ENCODE assay signal across 9 cellular contexts in genomic region chrX:120302434-120302833, GRCh38. TPM values are rescaled to one million over a fixed set of nuclear protein-coding genes. Genes with fewer than 3 reads are reported as not detected.
DNase-seq lines count a peak whose midpoint lies in the region; ATAC-seq, FAIRE-seq and TF ChIP-seq lines count a peak whose summit lies in the region.
"Had no signal": no experiment of that assay in that cellular context is flagged by ENCODE, and none has a peak within 500 bp of the region (broad histone marks: within the 10 kb centered on the region; RNA-seq: fewer than 3 reads in every experiment).

No MANE protein-coding gene starts in this region.

- TF ChIP-seq CTCF in K562 (IDR thresholded peaks at IDR 0.05 in 2 of 3, conservative IDR thresholded peaks at IDR 0.05 in 1 of 3; ENCODE audit: insufficient read depth in 2 of 3, low read depth in 1 of 3, low read length in 3 of 3) (no peak), testis (IDR thresholded peaks at IDR 0.05) (no peak), gastrocnemius medialis (IDR thresholded peaks at IDR 0.05 in 4 of 5, conservative IDR thresholded peaks at IDR 0.05 in 1 of 5) (no peak)

- no peaks in the 10 kb centered on the region; a peak in 1 of 22 replicates for H4K20me1 ChIP-seq in BLaER1 treated with 17β-estradiol and CSF1 and Interleukin-3, amounts not matched to agents 10 nM and 100 nM
- H4K20me1 ChIP-seq in K562 (replicated peaks; ENCODE audit: control insufficient read depth, insufficient read depth, low read length), result no peaks in the 10 kb centered on the region

- 0 out of 20 replicates have a peak overlapping the region, but pooled peaks of 1 of the 10 experiments have one; percentile 6 for H3K4me3 ChIP-seq in BLaER1 treated with 17β-estradiol and CSF1 and Interleukin-3, amounts not matched to agents 10 nM and 100 nM
- H3K4me3 ChIP-seq in K562 (no peak overlapping the region), testis (no peak overlapping the region), gastrocnemius medialis (no peak overlapping the region)

- peak overlapping the region in 2 of 11 experiments; percentile 5 to 25; a peak in 2 of 22 replicates for H3K9ac ChIP-seq in BLaER1 treated with 17β-estradiol and CSF1 and Interleukin-3, amounts not matched to agents 10 nM and 100 nM
- H3K9ac ChIP-seq in K562 (ENCODE audit: insufficient read depth in 1 of 2, low read depth in 2 of 2, low read length in 2 of 2), result no peak overlapping the region

- no peak for TF ChIP-seq RAD21 in K562 (CRISPR knock-in tag; conservative IDR thresholded peaks at IDR 0.05 in 1 of 2, IDR thresholded peaks at IDR 0.05 in 1 of 2)

- CTCF ChIA-PET in K562 (lab: Yijun Ruan, JAX; ENCODE audit: low intra/inter-chr PET ratio), result no interaction called here

- no peak overlapping the region for H2AFZ ChIP-seq in K562 (ENCODE audit: low read depth, low read length)

- no peak for FAIRE-seq in K562 (lab: Jason Lieb, UNC)

- TF ChIP-seq POLR2A in K562 (conservative IDR thresholded peaks at IDR 0.05) (no peak), testis (IDR thresholded peaks at IDR 0.05) (no peak), gastrocnemius medialis (IDR thresholded peaks at IDR 0.05) (no peak)

- peaks cover 3 to 18% (median 15%) of the 10 kb centered on the region in 11 experiments; a peak in 21 of 22 replicates for H3K27me3 ChIP-seq in BLaER1 treated with 17β-estradiol and CSF1 and Interleukin-3, amounts not matched to agents 10 nM and 100 nM
- H3K27me3 ChIP-seq in K562 (ENCODE audit: control insufficient read depth in 2 of 2, insufficient read depth in 2 of 2, low read length in 2 of 2) (no peaks in the 10 kb centered on the region), testis (no peaks in the 10 kb centered on the region), gastrocnemius medialis (peaks cover 0 to 2% (median 0%) of the 10 kb centered on the region in 3 donors)

- H3K27ac ChIP-seq in BLaER1 treated with 17β-estradiol and CSF1 and Interleukin-3, amounts not matched to agents 10 nM and 100 nM, result peak overlapping the region in 8 of 11 experiments; percentile 26 to 51 (median 37); a peak in 10 of 22 replicates
- no peak overlapping the region for H3K27ac ChIP-seq in K562 (ENCODE audit: extremely low read depth, low read depth, low read length)
- H3K27ac ChIP-seq in testis, result no peak overlapping the region
- no peak overlapping the region for H3K27ac ChIP-seq in gastrocnemius medialis

- no peak for TF ChIP-seq EP300 in K562 (IDR thresholded peaks at IDR 0.05; ENCODE audit: low read length)

- intact Hi-C loops in K562 (cut with micrococcal nuclease), result loop anchor here (5.0 kb wide), 1 partner anchor 50 kb away; the partner anchor contains the start of gene ZBTB33
- intact Hi-C loops in testis (cut with DNase I; ENCODE audit: low total_unique reads), result no loop called here
- intact Hi-C loops in gastrocnemius medialis (cut with DNase I; ENCODE audit: low total_unique reads), result no loop called here

- in situ Hi-C loops in K562 (cut with MboI) (no loop called here), gastrocnemius medialis (cut with MboI; ENCODE audit: low sequenced_read_pairs in 4 of 4) (no loop called here)

- no peaks in the 10 kb centered on the region for H3K79me2 ChIP-seq in K562 (ENCODE audit: control insufficient read depth, insufficient read depth, low read length)

- H3K4me1 ChIP-seq in BLaER1 treated with 17β-estradiol and CSF1 and Interleukin-3, amounts not matched to agents 10 nM and 100 nM, result peaks cover 39 to 70% (median 55%) of the 10 kb centered on the region in 10 experiments
- H3K4me1 ChIP-seq in K562 (replicated peaks in 1 of 2; ENCODE audit: control insufficient read depth in 2 of 2, insufficient read depth in 2 of 2, low read length in 2 of 2) (peaks cover 0 to 11% of the 10 kb centered on the region in 2 experiments; a peak in 3 of 5 replicates), testis (no peaks in the 10 kb centered on the region), gastrocnemius medialis (no peaks in the 10 kb centered on the region)

- no peaks in the 10 kb centered on the region for H3K36me3 ChIP-seq in BLaER1 treated with 17β-estradiol and CSF1 and Interleukin-3, amounts not matched to agents 10 nM and 100 nM
- H3K36me3 ChIP-seq in K562 (ENCODE audit: control insufficient read depth, insufficient read depth, low read length) (no peaks in the 10 kb centered on the region), testis (ENCODE audit: low read depth, missing control alignments) (no peaks in the 10 kb centered on the region), gastrocnemius medialis (no peaks in the 10 kb centered on the region)

- H3K4me2 ChIP-seq in BLaER1 treated with 17β-estradiol and CSF1 and Interleukin-3, amounts not matched to agents 10 nM and 100 nM, result peak overlapping the region; percentile 63 to 93 (median 79)
- H3K4me2 ChIP-seq in K562 (ENCODE audit: insufficient read depth, low read length), result no peak overlapping the region

- no peaks in the 10 kb centered on the region for H3K9me3 ChIP-seq in BLaER1 treated with 17β-estradiol and CSF1 and Interleukin-3, amounts not matched to agents 10 nM and 100 nM (replicated peaks in 1 of 11)
- H3K9me3 ChIP-seq in K562 (replicated peaks; ENCODE audit: control insufficient read depth, insufficient read depth, low read depth, low read length) (no peaks in the 10 kb centered on the region), testis (no peaks in the 10 kb centered on the region), gastrocnemius medialis (no peaks in the 10 kb centered on the region)

- whole genome bisulfite sequencing in K562 (ENCODE audit: insufficient coverage, low coverage, missing lambda C conversion rate), result 22% methylated on average over 1 of the region's 4 CpGs
- WGBS in testis, 2 donors, result 31 to 52% methylated on average over 4 of the region's 4 CpGs

- no TSS peak for BruUV-seq in K562 (replicated peaks; lab: Mats Ljungman, UMichigan)

- peak; percentile 95 for ATAC-seq in GM18868 (IDR thresholded peaks at IDR 0.05; ENCODE audit: unreplicated experiment)
- ATAC-seq in HG02938 (IDR thresholded peaks at IDR 0.05; ENCODE audit: unreplicated experiment), result peak; percentile 92
- ATAC-seq in K562, result no peak
- no peak for ATAC-seq in gastrocnemius medialis

- peak; percentile 18 for DNase-seq in NCI-H2227 treated with DMSO at 0.1 percent for 48 hours (lab: John Stamatoyannopoulos, UW)
- DNase-seq in K562 (ENCODE audit: extremely low read depth in 1 of 4, low spot score in 3 of 4), result no peak
- no peak for DNase-seq in testis
- DNase-seq in gastrocnemius medialis, result no peak
- no peak for DNase-seq in kidney glomerular epithelial cell (lab: John Stamatoyannopoulos, UW)

- POLR2A ChIA-PET in K562 (lab: Yijun Ruan, JAX), result interaction anchor here (1.1 kb wide), 1 partner anchor 18 kb away, joined by 3 read pairs; no protein-coding TSS in a partner anchor

- no peaks in the 10 kb centered on the region for H3K9me1 ChIP-seq in K562 (ENCODE audit: control insufficient read depth, insufficient read depth, low read length)

RNA-seq across cellular contexts. Expression of gene TMEM255A, which starts 8.8 kb away (rescaled TPM):
- not detected in 2 replicates for total RNA-seq in K562 (2011; cell fraction: chromatin; rRNA removed; ENCODE audit: low replicate concordance)
- total RNA-seq in K562 (2011; cell fraction: nucleolus; rRNA removed), result not detected in 2 replicates
- total RNA-seq in K562 (2011; cell fraction: nucleoplasm; rRNA removed), result not detected in 2 replicates
- total RNA-seq in K562 (2014; rRNA removed) (not detected in 2 replicates), K562 (2014; rRNA removed; fragmentation: Illumina TruSeq; extraction: Trizol) (not detected in 2 replicates), K562 (2015; rRNA removed; fragmentation: Illumina TruSeq; extraction: Trizol) (not detected in 2 replicates), K562 (2021) (not detected in 2 replicates), testis (under 1 TPM; 0.43 to 0.87 TPM), gastrocnemius medialis (1 to 10 TPM in 1 of 4 donors, under 1 TPM in 2, not detected in 1; 0.16 to 1.3 (median 0.56) TPM)
- polyA plus RNA-seq in K562 (2011; rRNA removed) (not detected in 2 replicates), K562 (2014; fragmentation: Illumina TruSeq; extraction: Trizol) (not detected in 2 replicates), K562 (2014; fragmentation: Nextera tagmentation; extraction: Ambion mirVana) (under 1 TPM in 1 of 2 experiments, not detected in 1; 0.01 TPM), K562 (2014; rRNA removed) (not detected in 2 replicates), testis (ENCODE audit: insufficient read depth, low read depth, low replicate concordance) (2.2 TPM)
- 0.04 TPM in 1 of 2 replicates, not detected in the other for polyA plus RNA-seq in K562 (2011; cell fraction: cytosol; rRNA removed)
- not detected in 2 replicates for polyA plus RNA-seq in K562 (2011; cell fraction: nucleus; rRNA removed)
- polyA plus RNA-seq in K562 (2012), result 0.04 TPM in 2 replicates
- not detected in 2 replicates for polyA minus RNA-seq in K562 (2011; rRNA and poly(A)+ RNA removed)
- polyA minus RNA-seq in K562 (2011; cell fraction: cytosol; rRNA and poly(A)+ RNA removed), result not detected in 2 replicates
- not detected in 2 replicates for polyA minus RNA-seq in K562 (2011; cell fraction: nucleus; rRNA and poly(A)+ RNA removed)
- polyA plus RNA-seq: aorta had no signal

RNA-seq across cellular contexts. Expression of gene ZBTB33, which starts 51.8 kb away (rescaled TPM):
- 4.6 and 16.4 TPM in 2 replicates for total RNA-seq in K562 (2011; cell fraction: chromatin; rRNA removed; ENCODE audit: low replicate concordance)
- 2.8 and 3.8 TPM in 2 replicates for total RNA-seq in K562 (2011; cell fraction: nucleolus; rRNA removed)
- 7.6 and 12.0 TPM in 2 replicates for total RNA-seq in K562 (2011; cell fraction: nucleoplasm; rRNA removed)
- total RNA-seq in K562 (2014; rRNA removed) (12.4 and 13.0 TPM in 2 replicates), K562 (2014; rRNA removed; fragmentation: Illumina TruSeq; extraction: Trizol) (29.8 and 30.4 TPM in 2 replicates), K562 (2015; rRNA removed; fragmentation: Illumina TruSeq; extraction: Trizol) (25.3 and 28.2 TPM in 2 replicates), K562 (2021) (20.7 and 21.3 TPM in 2 replicates), testis (10 to 100 TPM; 16.3 to 19.9 TPM), gastrocnemius medialis (10 to 100 TPM in 2 of 4 donors, 1 to 10 TPM in 2; 9.2 to 12.4 (median 9.8) TPM)
- polyA plus RNA-seq in K562 (2011; rRNA removed) (13.8 and 15.6 TPM in 2 replicates), K562 (2014; fragmentation: Illumina TruSeq; extraction: Trizol) (19.2 and 22.9 TPM in 2 replicates), K562 (2014; fragmentation: Nextera tagmentation; extraction: Ambion mirVana) (1 to 10 TPM; 5.6 to 9.1 TPM), K562 (2014; rRNA removed) (11.3 and 12.6 TPM in 2 replicates), testis (ENCODE audit: insufficient read depth, low read depth, low replicate concordance) (10.2 TPM)
- 3.7 and 7.6 TPM in 2 replicates for polyA plus RNA-seq in K562 (2011; cell fraction: cytosol; rRNA removed)
- polyA plus RNA-seq in K562 (2011; cell fraction: nucleus; rRNA removed), result 5.8 and 9.1 TPM in 2 replicates
- polyA plus RNA-seq in K562 (2012), result 13.2 and 13.5 TPM in 2 replicates
- 39.1 and 47.0 TPM in 2 replicates for polyA minus RNA-seq in K562 (2011; rRNA and poly(A)+ RNA removed)
- polyA minus RNA-seq in K562 (2011; cell fraction: cytosol; rRNA and poly(A)+ RNA removed), result 15.0 and 15.6 TPM in 2 replicates
- 6.7 and 14.8 TPM in 2 replicates for polyA minus RNA-seq in K562 (2011; cell fraction: nucleus; rRNA and poly(A)+ RNA removed)

RNA-seq across cellular contexts. Expression of gene ATP1B4, which starts 59.5 kb away (rescaled TPM):
- not detected in 2 replicates for total RNA-seq in K562 (2011; cell fraction: chromatin; rRNA removed; ENCODE audit: low replicate concordance)
- total RNA-seq in K562 (2011; cell fraction: nucleolus; rRNA removed), result not detected in 2 replicates
- total RNA-seq in K562 (2011; cell fraction: nucleoplasm; rRNA removed), result not detected in 2 replicates
- total RNA-seq in K562 (2014; rRNA removed) (0.18 TPM in 1 of 2 replicates, not detected in the other), K562 (2014; rRNA removed; fragmentation: Illumina TruSeq; extraction: Trizol) (not detected in 2 replicates), K562 (2015; rRNA removed; fragmentation: Illumina TruSeq; extraction: Trizol) (0.04 TPM in 2 replicates), K562 (2021) (not detected in 2 replicates), testis (under 1 TPM in 1 of 2 donors, not detected in 1; 0.08 TPM), gastrocnemius medialis (10 to 100 TPM in 1 of 4 donors, 1 to 10 TPM in 3; 2.3 to 20.4 (median 4.7) TPM)
- polyA plus RNA-seq in K562 (2011; rRNA removed) (not detected in 2 replicates), K562 (2014; fragmentation: Illumina TruSeq; extraction: Trizol) (0.04 TPM in 1 of 2 replicates, not detected in the other), K562 (2014; fragmentation: Nextera tagmentation; extraction: Ambion mirVana) (not detected), K562 (2014; rRNA removed) (not detected in 2 replicates), testis (ENCODE audit: insufficient read depth, low read depth, low replicate concordance) (0.42 TPM)
- polyA plus RNA-seq in K562 (2011; cell fraction: cytosol; rRNA removed), result not detected in 2 replicates
- not detected in 2 replicates for polyA plus RNA-seq in K562 (2011; cell fraction: nucleus; rRNA removed)
- 0.04 and 0.14 TPM in 2 replicates for polyA plus RNA-seq in K562 (2012)
- polyA minus RNA-seq in K562 (2011; rRNA and poly(A)+ RNA removed), result not detected in 2 replicates
- polyA minus RNA-seq in K562 (2011; cell fraction: cytosol; rRNA and poly(A)+ RNA removed), result not detected in 2 replicates
- not detected in 2 replicates for polyA minus RNA-seq in K562 (2011; cell fraction: nucleus; rRNA and poly(A)+ RNA removed)
- total RNA-seq: aorta had no signal
- polyA plus RNA-seq: aorta had no signal

Comparison
In these comparisons a context has a peak if more than half of its experiments do, and no peak if none do; other contexts are left out.
1. H3K27ac ChIP-seq: peak in BLaER1 treated with 17β-estradiol and CSF1 and Interleukin-3, amounts not matched to agents 10 nM and 100 nM (8 of 11); none in K562 (single experiment), testis (0 of 2) and gastrocnemius medialis (0 of 4).
2. ATAC-seq: peak in GM18868 (single experiment) and HG02938 (single experiment); none in K562 (single experiment) and gastrocnemius medialis (0 of 2).